In genomic region chr11:78351979-78352731, GRCh38 we compare ENCODE assay signal across 11 cellular contexts.
DNase-seq lines count a peak whose midpoint lies in the region; TF ChIP-seq lines count a peak whose summit lies in the region.
"Had no signal": no experiment of that assay in that cellular context is flagged by ENCODE, and none has a peak within 500 bp of the region (broad histone marks: within the 10 kb centered on the region; RNA-seq: fewer than 3 reads in every experiment).

No MANE protein-coding gene starts in this region.

- intact Hi-C loops in A673 (cut with micrococcal nuclease; ENCODE audit: unreplicated experiment), result loop anchor here (10.0 kb wide), 1 partner anchor 63 kb away; the partner anchor contains the start of gene GAB2
- intact Hi-C loops in dendritic cell treated with granulocyte-macrophage colony-stimulating factor and Interleukin-4, amounts not matched to agents 40 ng/mL and 50 ng/mL, for 4 days (cut with micrococcal nuclease), result loop anchor here (1.0 to 2.0 kb wide), 2 partner anchors 10 to 65 kb away; partner anchors contain the start of gene GAB2

- H3K36me3 Mint-ChIP-seq in dendritic cell treated with granulocyte-macrophage colony-stimulating factor and Interleukin-4, amounts not matched to agents 40 ng/mL and 50 ng/mL, for 4 days (ENCODE audit: low read depth), result peaks cover 22% of the 10 kb centered on the region
- H3K36me3 Mint-ChIP-seq in neural progenitor cell, result peaks cover under 1% of the 10 kb centered on the region

- peaks cover 75% of the 10 kb centered on the region for H3K4me1 ChIP-seq in A673 (ENCODE audit: insufficient read depth, low read length, poor library complexity, severe bottlenecking)
- H3K4me1 ChIP-seq in neural progenitor cell, result peaks cover 52% of the 10 kb centered on the region

- H3K9me3 ChIP-seq in A673 (ENCODE audit: low read depth, low read length, poor library complexity, severe bottlenecking), result no peaks in the 10 kb centered on the region
- no peaks in the 10 kb centered on the region for H3K9me3 ChIP-seq in KOPT-K1 (ENCODE audit: insufficient read depth, low read length, poor library complexity, severe bottlenecking)
- H3K9me3 ChIP-seq in neural progenitor cell (ENCODE audit: low read depth), result no peaks in the 10 kb centered on the region

- no peaks in the 10 kb centered on the region for H3K36me3 ChIP-seq in A673 (ENCODE audit: insufficient read depth, low read length, poor library complexity, severe bottlenecking)
- no peaks in the 10 kb centered on the region for H3K36me3 ChIP-seq in KOPT-K1 (ENCODE audit: insufficient read depth, low read length)
- H3K36me3 ChIP-seq in neural progenitor cell, result no peaks in the 10 kb centered on the region

- no peak overlapping the region for H3K4me2 ChIP-seq in neural progenitor cell

- no peak for TF ChIP-seq CTCF in A673 (conservative IDR thresholded peaks at IDR 0.05; ENCODE audit: low read depth, low read length)
- no peak for TF ChIP-seq CTCF in neural progenitor cell (IDR thresholded peaks at IDR 0.05)

- H3K27ac Mint-ChIP-seq in dendritic cell treated with granulocyte-macrophage colony-stimulating factor and Interleukin-4, amounts not matched to agents 40 ng/mL and 50 ng/mL, for 4 days, result peak overlapping the region; percentile 98
- H3K27ac Mint-ChIP-seq in neural progenitor cell, result peak overlapping the region; percentile 26
- H3K27ac Mint-ChIP-seq: activated CD8-positive, alpha-beta T cell treated with anti-CD3 and anti-CD28 coated beads for 36 hours had no signal

- H3K27me3 Mint-ChIP-seq in dendritic cell treated with granulocyte-macrophage colony-stimulating factor and Interleukin-4, amounts not matched to agents 40 ng/mL and 50 ng/mL, for 4 days, result no peaks in the 10 kb centered on the region
- peaks cover 7% of the 10 kb centered on the region for H3K27me3 Mint-ChIP-seq in neural progenitor cell (ENCODE audit: insufficient read depth, low read depth)

- BruUV-seq in A673 (replicated peaks; lab: Mats Ljungman, UMichigan), result no TSS peak

- DNase-seq in A673 (ENCODE audit: low spot score) (peak; percentile 61), neural progenitor cell (ENCODE audit: low spot score) (no peak), foreskin melanocyte (no peak), NCI-H1694 (lab: John Stamatoyannopoulos, UW) (no peak), OCI-M2 (lab: John Stamatoyannopoulos, UW; ENCODE audit: unreplicated experiment) (no peak)
- no peak for DNase-seq in activated CD4-positive, alpha-beta T cell treated with anti-CD3 and anti-CD28 coated beads, Interleukin-2, amount 50 U/mL, for 1 hour
- DNase-seq: activated CD8-positive, alpha-beta T cell treated with anti-CD3 and anti-CD28 coated beads for 36 hours; activated naive CD4-positive, alpha-beta T cell; naive thymus-derived CD4-positive, alpha-beta T cell had no signal

- CTCF ChIA-PET in A673 (lab: Charles Lee), result no interaction called here

- POLR2A ChIA-PET in A673 (lab: Charles Lee; ENCODE audit: low non-redundant PET), result interaction anchor here (0.6 kb wide), 2 partner anchors 25 to 68 kb away, joined by 3 to 5 read pairs; no protein-coding TSS in a partner anchor

- peaks cover 49% of the 10 kb centered on the region for H3F3A ChIP-seq in neural progenitor cell (ENCODE audit: low read depth)

- H3K9me3 Mint-ChIP-seq in dendritic cell treated with granulocyte-macrophage colony-stimulating factor and Interleukin-4, amounts not matched to agents 40 ng/mL and 50 ng/mL, for 4 days, result no peaks in the 10 kb centered on the region
- H3K9me3 Mint-ChIP-seq in neural progenitor cell, result peaks cover 6% of the 10 kb centered on the region

- H3K4me3 Mint-ChIP-seq in dendritic cell treated with granulocyte-macrophage colony-stimulating factor and Interleukin-4, amounts not matched to agents 40 ng/mL and 50 ng/mL, for 4 days, result peak overlapping the region; percentile 43
- H3K4me3 Mint-ChIP-seq in neural progenitor cell, result no peak overlapping the region
- H3K4me3 Mint-ChIP-seq: activated CD8-positive, alpha-beta T cell treated with anti-CD3 and anti-CD28 coated beads for 36 hours had no signal

- H2AFZ ChIP-seq in neural progenitor cell (replicated peaks), result no peak overlapping the region

- H3K27me3 ChIP-seq in A673 (replicated peaks; ENCODE audit: insufficient read depth, low read depth, low read length, poor library complexity) (no peaks in the 10 kb centered on the region), neural progenitor cell (no peaks in the 10 kb centered on the region)

- peaks cover 86% of the 10 kb centered on the region for H3K4me1 Mint-ChIP-seq in dendritic cell treated with granulocyte-macrophage colony-stimulating factor and Interleukin-4, amounts not matched to agents 40 ng/mL and 50 ng/mL, for 4 days (ENCODE audit: low read depth)
- peaks cover 48% of the 10 kb centered on the region for H3K4me1 Mint-ChIP-seq in neural progenitor cell

- peaks cover 64% of the 10 kb centered on the region for H3K79me2 ChIP-seq in neural progenitor cell (ENCODE audit: low read depth)

- H3K27ac ChIP-seq in A673 (ENCODE audit: low read depth, low read length, poor library complexity, severe bottlenecking), result peak overlapping the region; percentile 87
- peak overlapping the region; percentile 98 for H3K27ac ChIP-seq in KOPT-K1 (ENCODE audit: low read depth, low read length, poor library complexity, severe bottlenecking)
- no peak overlapping the region for H3K27ac ChIP-seq in neural progenitor cell

- no peaks in the 10 kb centered on the region for H4K20me1 ChIP-seq in neural progenitor cell (ENCODE audit: low read depth)

- H3K4me3 ChIP-seq in A673 (ENCODE audit: low read depth, low read length, poor library complexity, severe bottlenecking) (no peak overlapping the region), neural progenitor cell (no peak overlapping the region)

- H3K9ac ChIP-seq in neural progenitor cell, result no peak overlapping the region
